8 cellular contexts compared by ENCODE assay signal in genomic region chr19:46009530-46010510, GRCh38. TPM values are rescaled to one million over a fixed set of nuclear protein-coding genes. Genes with fewer than 3 reads are reported as not detected.
DNase-seq lines count a peak whose midpoint lies in the region; FAIRE-seq and TF ChIP-seq lines count a peak whose summit lies in the region.

No MANE protein-coding gene starts in this region.

- TF ChIP-seq POLR2A in thyroid gland (IDR thresholded peaks at IDR 0.05) = no peak

- no peaks in the 10 kb centered on the region for H3K4me1 ChIP-seq in CD4-positive, alpha-beta memory T cell (ENCODE audit: insufficient read depth, low read length)
- H3K4me1 ChIP-seq in neuronal stem cell (ENCODE audit: control insufficient read depth in 2 of 2, insufficient read depth in 1 of 2, low read depth in 1 of 2, low read length in 2 of 2) = peaks cover 0 to 4% of the 10 kb centered on the region in 2 donors
- peaks cover 0 to 6% of the 10 kb centered on the region in 2 donors for H3K4me1 ChIP-seq in thyroid gland

- H4K91ac ChIP-seq in neuronal stem cell (ENCODE audit: low read depth, low read length, poor library complexity) = no peak overlapping the region

- peaks cover 5% of the 10 kb centered on the region for H3K36me3 ChIP-seq in CD4-positive, alpha-beta memory T cell (ENCODE audit: insufficient read depth, low read length)
- H3K36me3 ChIP-seq in neuronal stem cell (replicated peaks in 1 of 2; ENCODE audit: control insufficient read depth in 2 of 2, insufficient read depth in 2 of 2, low read length in 2 of 2) (peaks cover 8 to 41% of the 10 kb centered on the region in 2 donors), thyroid gland (no peaks in the 10 kb centered on the region)

- H3K18ac ChIP-seq in neuronal stem cell (ENCODE audit: low read length) = no peak overlapping the region

- no peak overlapping the region for H2BK5ac ChIP-seq in neuronal stem cell (ENCODE audit: low read length)

- no peak overlapping the region for H3K4me3 ChIP-seq in CD4-positive, alpha-beta memory T cell (ENCODE audit: low read length in 2 of 2)
- H3K4me3 ChIP-seq in neuronal stem cell (ENCODE audit: low read length in 2 of 2) (no peak overlapping the region), thyroid gland (replicated peaks in 1 of 3) (no peak overlapping the region)

- H3K23ac ChIP-seq in neuronal stem cell (ENCODE audit: low read depth, low read length, poor library complexity) = peak overlapping the region; percentile 25

- intact Hi-C loops in CD4-positive, alpha-beta memory T cell (cut with micrococcal nuclease) = no loop called here
- intact Hi-C loops in thyroid gland (cut with DNase I) = loop anchor here (10.0 kb wide), 1 partner anchor 115 kb away; no protein-coding TSS in a partner anchor

- peak; percentile 69 to 92 (median 74) for TF ChIP-seq CTCF in thyroid gland (IDR thresholded peaks at IDR 0.05)

- H3K36me3 Mint-ChIP-seq in CD4-positive, alpha-beta memory T cell = peaks cover 18 to 27% of the 10 kb centered on the region in 2 donors
- H3K36me3 Mint-ChIP-seq in activated T-cell treated with anti-CD3 and anti-CD28 coated beads, Interleukin-2, amount 50 U/mL, for 24 hours (ENCODE audit: low read depth) = peaks cover 48% of the 10 kb centered on the region

- peak overlapping the region; percentile 21 for H2AK5ac ChIP-seq in neuronal stem cell (ENCODE audit: low read depth, low read length)

- no peak overlapping the region for H2BK15ac ChIP-seq in neuronal stem cell (ENCODE audit: low read length)

- H4K8ac ChIP-seq in neuronal stem cell (ENCODE audit: low read depth, low read length) = no peak overlapping the region

- H3K4me2 ChIP-seq in neuronal stem cell (ENCODE audit: insufficient read depth, low read length, poor library complexity, severe bottlenecking) = no peak overlapping the region

- H3K9ac ChIP-seq in neuronal stem cell (ENCODE audit: low read depth, low read length, poor library complexity) = peak overlapping the region; percentile 36

- WGBS in neuronal stem cell (ENCODE audit: extremely low coverage in 2 of 2, insufficient read length in 2 of 2, insufficient replicate concordance in 1 of 2), 2 donors = no CpG with 5 or more reads among the region's 28 CpGs
- WGBS in thyroid gland, 2 donors = 58 to 68% methylated on average over 18 to 21 of the region's 28 CpGs

- no peak overlapping the region for H2BK120ac ChIP-seq in neuronal stem cell (ENCODE audit: low read depth, low read length)

- no peaks in the 10 kb centered on the region for H3K9me3 ChIP-seq in CD4-positive, alpha-beta memory T cell (ENCODE audit: control insufficient read depth in 1 of 2, low read length in 2 of 2)
- peaks cover 0 to 1% of the 10 kb centered on the region in 2 donors for H3K9me3 ChIP-seq in neuronal stem cell (replicated peaks in 1 of 2; ENCODE audit: control insufficient read depth in 2 of 2, insufficient read depth in 1 of 2, low read depth in 1 of 2, low read length in 2 of 2)
- H3K9me3 ChIP-seq in thyroid gland = no peaks in the 10 kb centered on the region

- no peak for FAIRE-seq in RCC 7860 (lab: Jason Lieb, UNC)

- H3K27me3 ChIP-seq in CD4-positive, alpha-beta memory T cell (ENCODE audit: insufficient read depth, low read length) = no peaks in the 10 kb centered on the region
- H3K27me3 ChIP-seq in neuronal stem cell (ENCODE audit: control insufficient read depth in 3 of 3, insufficient read depth in 3 of 3, low read depth in 1 of 3, low read length in 3 of 3) (peaks cover 0 to 6% (median 0%) of the 10 kb centered on the region in 3 experiments), thyroid gland (no peaks in the 10 kb centered on the region)

- H2BK12ac ChIP-seq in neuronal stem cell (ENCODE audit: low read length) = no peak overlapping the region

- peaks cover 1% of the 10 kb centered on the region for H3K79me1 ChIP-seq in neuronal stem cell (ENCODE audit: low read depth, low read length)

- H2AFZ ChIP-seq in neuronal stem cell (ENCODE audit: low read length) = no peak overlapping the region

- CTCF ChIA-PET in CD4-positive, alpha-beta memory T cell (lab: Charles Lee; ENCODE audit: partially characterized antibody) = interaction anchor here (0.6 to 3.1 kb wide), 14 partner anchors 10 to 516 kb away, joined by 3 to 15 read pairs (median 3); partner anchors contain the start of genes MYPOP and PGLYRP1

- POLR2A ChIA-PET in CD4-positive, alpha-beta memory T cell (lab: Charles Lee; ENCODE audit: partially characterized antibody) = interaction anchor here (1.2 kb wide), 1 partner anchor 14 kb away, joined by 5 read pairs; the partner anchor contains the start of gene CCDC61

- no peak overlapping the region for H3K4me3 Mint-ChIP-seq in CD4-positive, alpha-beta memory T cell
- H3K4me3 Mint-ChIP-seq in activated T-cell treated with anti-CD3 and anti-CD28 coated beads, Interleukin-2, amount 50 U/mL, for 24 hours = no peak overlapping the region

- peak overlapping the region in 2 of 7 donors; percentile 1 to 81 for H3K27ac Mint-ChIP-seq in CD4-positive, alpha-beta memory T cell
- H3K27ac Mint-ChIP-seq in activated T-cell treated with anti-CD3 and anti-CD28 coated beads, Interleukin-2, amount 50 U/mL, for 24 hours = no peak overlapping the region

- H3K4me1 Mint-ChIP-seq in CD4-positive, alpha-beta memory T cell = peaks cover 4 to 9% (median 6%) of the 10 kb centered on the region in 4 donors
- peaks cover 4% of the 10 kb centered on the region for H3K4me1 Mint-ChIP-seq in activated T-cell treated with anti-CD3 and anti-CD28 coated beads, Interleukin-2, amount 50 U/mL, for 24 hours (ENCODE audit: low read depth)

- H3K9me3 Mint-ChIP-seq in CD4-positive, alpha-beta memory T cell = no peaks in the 10 kb centered on the region
- no peaks in the 10 kb centered on the region for H3K9me3 Mint-ChIP-seq in activated T-cell treated with anti-CD3 and anti-CD28 coated beads, Interleukin-2, amount 50 U/mL, for 24 hours

- DNase-seq in CD4-positive, alpha-beta memory T cell = peak; percentile 51 to 66 (median 53)
- peak; percentile 20 for DNase-seq in HS-5 (ENCODE audit: low read depth)
- DNase-seq in OCI-M1 (lab: John Stamatoyannopoulos, UW) = peak; percentile 77
- peak; percentile 79 for DNase-seq in activated T-cell treated with anti-CD3 and anti-CD28 coated beads, Interleukin-2, amount 50 U/mL, for 24 hours
- peak; percentile 65 for DNase-seq in fibroblast of peridontal ligament (ENCODE audit: extremely low read depth)
- DNase-seq in neuronal stem cell (ENCODE audit: low spot score) = peak; percentile 77
- peak; percentile 58 to 64 for DNase-seq in thyroid gland
- DNase-seq in RCC 7860 (ENCODE audit: low spot score) = no peak

- peak overlapping the region; percentile 27 for H3K14ac ChIP-seq in neuronal stem cell (ENCODE audit: low read length)

- H3K4ac ChIP-seq in neuronal stem cell (ENCODE audit: low read length) = no peak overlapping the region

- H3K27ac ChIP-seq in CD4-positive, alpha-beta memory T cell (ENCODE audit: low read depth, low read length) = no peak overlapping the region
- H3K27ac ChIP-seq in neuronal stem cell (replicated peaks; ENCODE audit: low read length) (no peak overlapping the region), thyroid gland (no peak overlapping the region)

- H3K27me3 Mint-ChIP-seq in CD4-positive, alpha-beta memory T cell = peaks cover 0 to 4% of the 10 kb centered on the region in 2 donors
- peaks cover 9% of the 10 kb centered on the region for H3K27me3 Mint-ChIP-seq in activated T-cell treated with anti-CD3 and anti-CD28 coated beads, Interleukin-2, amount 50 U/mL, for 24 hours

RNA-seq across cellular contexts. Expression of gene PGLYRP1, which starts 13.0 kb away (rescaled TPM):
- not detected for total RNA-seq in CD4-positive, alpha-beta memory T cell
- not detected for polyA plus RNA-seq in CD4-positive, alpha-beta memory T cell
- not detected for polyA plus RNA-seq in neuronal stem cell (2013, experiment 1 of 2)
- polyA plus RNA-seq in neuronal stem cell (2013, experiment 2 of 2) = 0.06 TPM
- 1 to 10 TPM in 1 of 4 donors, not detected in 3; 2.0 TPM for total RNA-seq in thyroid gland

RNA-seq across cellular contexts. Expression of gene CCDC61, which starts 14.6 kb away (rescaled TPM):
- total RNA-seq in CD4-positive, alpha-beta memory T cell = 10 to 100 TPM; 37.4 to 39.6 TPM
- polyA plus RNA-seq in CD4-positive, alpha-beta memory T cell = 1 to 10 TPM; 6.4 to 9.2 TPM
- polyA plus RNA-seq in neuronal stem cell (2013, experiment 1 of 2) = 4.5 TPM
- 5.1 TPM for polyA plus RNA-seq in neuronal stem cell (2013, experiment 2 of 2)
- total RNA-seq in thyroid gland = 10 to 100 TPM in 2 of 4 donors, 1 to 10 TPM in 2; 8.5 to 12.4 (median 9.8) TPM

RNA-seq across cellular contexts. Expression of gene IGFL4, which starts 31.0 kb away (rescaled TPM):
- not detected for total RNA-seq in CD4-positive, alpha-beta memory T cell
- not detected for polyA plus RNA-seq in CD4-positive, alpha-beta memory T cell
- polyA plus RNA-seq in neuronal stem cell (2013, experiment 1 of 2) = 0.61 TPM
- polyA plus RNA-seq in neuronal stem cell (2013, experiment 2 of 2) = 0.73 TPM
- not detected for total RNA-seq in thyroid gland

RNA-seq across cellular contexts. Expression of gene NOVA2, which starts 36.2 kb away (rescaled TPM):
- total RNA-seq in CD4-positive, alpha-beta memory T cell = not detected
- polyA plus RNA-seq in CD4-positive, alpha-beta memory T cell = not detected
- 12.8 TPM for polyA plus RNA-seq in neuronal stem cell (2013, experiment 1 of 2)
- 13.4 TPM for polyA plus RNA-seq in neuronal stem cell (2013, experiment 2 of 2)
- total RNA-seq in thyroid gland = 1 to 10 TPM; 1.5 to 3.6 (median 2.6) TPM
